ENCODE assay signal across 1 cellular context in genomic region chr9:6944093-6944551, GRCh38.
TF ChIP-seq lines count a peak whose summit lies in the region.

No MANE protein-coding gene starts in this region.

TF ChIP-seq in SK-N-SH, 30 proteins besides CTCF, POLR2A, EP300 and RAD21 (continued from another document):
- no peak for TF ChIP-seq REST (IDR thresholded peaks at IDR 0.05; ENCODE audit: low read depth, low read length)
- TF ChIP-seq GABPA (IDR thresholded peaks at IDR 0.05; ENCODE audit: low read depth) = no peak
